8 cellular contexts compared by ENCODE assay signal in genomic region chr16:31508706-31509523, GRCh38. TPM values are rescaled to one million over a fixed set of nuclear protein-coding genes. Genes with fewer than 3 reads are reported as not detected.
DNase-seq lines count a peak whose midpoint lies in the region; FAIRE-seq and TF ChIP-seq lines count a peak whose summit lies in the region.

No MANE protein-coding gene starts in this region.

- no peaks in the 10 kb centered on the region for H3K27me3 Mint-ChIP-seq in T-helper 2 cell treated with Interferon-gamma antibody and Interleukin-4, amounts not matched to agents 5 μg/mL and 100 μg/mL, for 36 hours (ENCODE audit: low read depth)
- H3K27me3 Mint-ChIP-seq in nephron progenitor cell (ENCODE audit: low read depth, poor library complexity) = peaks cover 26% of the 10 kb centered on the region

- TF ChIP-seq POLR2A in erythroblast (IDR thresholded peaks at IDR 0.05; ENCODE audit: low read length) (no peak), GM12892 (IDR thresholded peaks at IDR 0.05; ENCODE audit: low read depth, low read length) (no peak), GM12891 (IDR thresholded peaks at IDR 0.05; ENCODE audit: low read depth, low read length) (no peak)

- H3K9me3 ChIP-seq in SK-N-MC (ENCODE audit: low read depth, low read length) = no peaks in the 10 kb centered on the region

- H3K4me3 ChIP-seq in SK-N-MC = peak overlapping the region; percentile 95

- FAIRE-seq in GM12892 (lab: Jason Lieb, UNC) (no peak), GM12891 (lab: Jason Lieb, UNC) (no peak)

- TF ChIP-seq CTCF in nephron progenitor cell (IDR thresholded peaks at IDR 0.05) = no peak

- H3K4me3 Mint-ChIP-seq in T-helper 2 cell treated with Interferon-gamma antibody and Interleukin-4, amounts not matched to agents 5 μg/mL and 100 μg/mL, for 36 hours = peak overlapping the region; percentile 93
- H3K4me3 Mint-ChIP-seq in nephron progenitor cell = peak overlapping the region; percentile 89

- H3K4me1 Mint-ChIP-seq in T-helper 2 cell treated with Interferon-gamma antibody and Interleukin-4, amounts not matched to agents 5 μg/mL and 100 μg/mL, for 36 hours (ENCODE audit: low read depth) = peaks cover 38% of the 10 kb centered on the region
- peaks cover 25% of the 10 kb centered on the region for H3K4me1 Mint-ChIP-seq in nephron progenitor cell

- no peaks in the 10 kb centered on the region for H3K36me3 ChIP-seq in SK-N-MC (ENCODE audit: insufficient read depth, low read length)

- peak overlapping the region; percentile 73 for H3K27ac ChIP-seq in SK-N-MC

- peak overlapping the region; percentile 90 for H3K27ac Mint-ChIP-seq in T-helper 2 cell treated with Interferon-gamma antibody and Interleukin-4, amounts not matched to agents 5 μg/mL and 100 μg/mL, for 36 hours
- peak overlapping the region; percentile 95 for H3K27ac Mint-ChIP-seq in nephron progenitor cell

- DNase-seq in T-helper 2 cell treated with Interferon-gamma antibody and Interleukin-4, amounts not matched to agents 5 μg/mL and 100 μg/mL, for 36 hours (ENCODE audit: low spot score) = no peak
- DNase-seq in T-helper 2 cell (no peak), SK-N-MC (ENCODE audit: low read depth, low spot score) (no peak), erythroblast (lab: John Stamatoyannopoulos, UW) (peak; percentile 74 to 87), nephron progenitor cell (no peak), GM12892 (ENCODE audit: insufficient read length) (no peak), GM12891 (ENCODE audit: insufficient read length, low spot score) (no peak), HPDE6-E6E7 (ENCODE audit: extremely low spot score) (no peak)

- peak overlapping the region; percentile 98 for H3K9ac ChIP-seq in SK-N-MC (ENCODE audit: insufficient read length)

- H3K36me3 Mint-ChIP-seq in T-helper 2 cell treated with Interferon-gamma antibody and Interleukin-4, amounts not matched to agents 5 μg/mL and 100 μg/mL, for 36 hours (ENCODE audit: low read depth) = peaks cover 13% of the 10 kb centered on the region
- H3K36me3 Mint-ChIP-seq in nephron progenitor cell (ENCODE audit: low read depth) = no peaks in the 10 kb centered on the region

- no peaks in the 10 kb centered on the region for H3K9me3 Mint-ChIP-seq in T-helper 2 cell treated with Interferon-gamma antibody and Interleukin-4, amounts not matched to agents 5 μg/mL and 100 μg/mL, for 36 hours
- no peaks in the 10 kb centered on the region for H3K9me3 Mint-ChIP-seq in nephron progenitor cell

TF ChIP-seq in GM12891, 5 proteins besides CTCF, POLR2A, EP300 and RAD21:
- TF ChIP-seq SPI1 (IDR thresholded peaks at IDR 0.05; ENCODE audit: low read depth, low read length) = no peak
- TF ChIP-seq PAX5 (IDR thresholded peaks at IDR 0.05; ENCODE audit: insufficient read depth, low read length, severe bottlenecking) = no peak
- no peak for TF ChIP-seq POLR2AphosphoS5 (IDR thresholded peaks at IDR 0.05; ENCODE audit: low read depth, low read length)
- no peak for TF ChIP-seq TAF1 (IDR thresholded peaks at IDR 0.05; ENCODE audit: low read depth, low read length)
- TF ChIP-seq POU2F2 (IDR thresholded peaks at IDR 0.05; ENCODE audit: low read depth, low read length) = no peak
TF ChIP-seq in GM12891: peak in this region for 0.

RNA-seq across cellular contexts. Expression of gene RUSF1, which starts 0.7 kb away (rescaled TPM):
- 23.8 TPM for polyA plus RNA-seq in GM12892 (2012; ENCODE audit: missing spikeins)
- 29.6 TPM for polyA plus RNA-seq in GM12891 (2012; ENCODE audit: low read depth, missing spikeins)

RNA-seq across cellular contexts. Expression of gene AHSP, which starts 18.8 kb away (rescaled TPM):
- polyA plus RNA-seq in GM12892 (2012; ENCODE audit: missing spikeins) = not detected
- polyA plus RNA-seq in GM12891 (2012; ENCODE audit: low read depth, missing spikeins) = not detected

RNA-seq across cellular contexts. Expression of gene SLC5A2, which starts 26.0 kb away (rescaled TPM):
- polyA plus RNA-seq in GM12892 (2012; ENCODE audit: missing spikeins) = 0.11 TPM
- polyA plus RNA-seq in GM12891 (2012; ENCODE audit: low read depth, missing spikeins) = 0.26 TPM

RNA-seq across cellular contexts. Expression of gene TGFB1I1, which starts 37.0 kb away (rescaled TPM):
- 0.59 TPM for polyA plus RNA-seq in GM12892 (2012; ENCODE audit: missing spikeins)
- 1.5 TPM for polyA plus RNA-seq in GM12891 (2012; ENCODE audit: low read depth, missing spikeins)

RNA-seq across cellular contexts. Expression of gene ARMC5, which starts 49.6 kb away (rescaled TPM):
- 1.9 TPM for polyA plus RNA-seq in GM12892 (2012; ENCODE audit: missing spikeins)
- polyA plus RNA-seq in GM12891 (2012; ENCODE audit: low read depth, missing spikeins) = 7.6 TPM

Comparison
In these comparisons a context has a peak if more than half of its experiments do, and no peak if none do; other contexts are left out.
1. DNase-seq: peak in erythroblast (2 of 2); none in T-helper 2 cell treated with Interferon-gamma antibody and Interleukin-4, amounts not matched to agents 5 μg/mL and 100 μg/mL, for 36 hours (single experiment), T-helper 2 cell (0 of 5), SK-N-MC (single experiment), nephron progenitor cell (single experiment), GM12892 (single experiment), GM12891 (single experiment) and HPDE6-E6E7 (single experiment).